Comparison of ENCODE assay signal across 20 cellular contexts in genomic region chr20:4569882-4570281, GRCh38.
"Had no signal": no experiment of that assay in that cellular context is flagged by ENCODE, and none has a peak within 500 bp of the region (broad histone marks: within the 10 kb centered on the region; RNA-seq: fewer than 3 reads in every experiment).

No MANE protein-coding gene starts in this region.

- H3K36me3 ChIP-seq: breast epithelium, SJSA1 had no signal

- ATAC-seq: activated CD8-positive, alpha-beta T cell treated with anti-CD3 and anti-CD28 coated beads, Interleukin-2, amount 10 ng/mL, durations not matched to agents 7 days and 5 days; PC-3 had no signal

- DNase-seq: activated CD4-positive, alpha-beta T cell treated with anti-CD3 and anti-CD28 coated beads for 48 hours; activated CD4-positive, alpha-beta T cell treated with anti-CD3 and anti-CD28 coated beads, Interleukin-2, amount 50 U/mL, for 4 hours; activated CD4-positive, CD25-positive, alpha-beta regulatory T cell treated with anti-CD3 and anti-CD28 coated beads, Interleukin-2, amount 50 U/mL, for 72 hours; activated CD8-positive, alpha-beta memory T cell treated with anti-CD3 and anti-CD28 coated beads, Interleukin-2, amount 50 U/mL, for 48 hours; activated CD8-positive, alpha-beta T cell treated with anti-CD3 and anti-CD28 coated beads, Interleukin-2, amount 10 ng/mL, durations not matched to agents 7 days and 5 days; activated naive CD4-positive, alpha-beta T cell; activated T-cell treated with anti-CD3 and anti-CD28 coated beads, Interleukin-2, amount 50 U/mL, for 1 hour; aorta; Kasumi-1; KBM-7; NCI-H1105 treated with DMSO at 0.1 percent for 48 hours; NCI-H1930; NCI-H510A; NCI-H526 treated with DMSO at 0.1 percent for 48 hours; PC-3; SHP77 had no signal

- H3K4me3 ChIP-seq: breast epithelium, coronary artery, SJSA1 had no signal

- H3K4me1 ChIP-seq: breast epithelium had no signal

- H3K27me3 ChIP-seq: breast epithelium, SJSA1 had no signal

- FAIRE-seq: RCC 7860 had no signal

- H3K27ac ChIP-seq: breast epithelium, coronary artery, SJSA1 had no signal

- H3K9me3 ChIP-seq: breast epithelium, SJSA1 had no signal
